ENCODE assay signal across 8 cellular contexts in the genomic region with DNA sequence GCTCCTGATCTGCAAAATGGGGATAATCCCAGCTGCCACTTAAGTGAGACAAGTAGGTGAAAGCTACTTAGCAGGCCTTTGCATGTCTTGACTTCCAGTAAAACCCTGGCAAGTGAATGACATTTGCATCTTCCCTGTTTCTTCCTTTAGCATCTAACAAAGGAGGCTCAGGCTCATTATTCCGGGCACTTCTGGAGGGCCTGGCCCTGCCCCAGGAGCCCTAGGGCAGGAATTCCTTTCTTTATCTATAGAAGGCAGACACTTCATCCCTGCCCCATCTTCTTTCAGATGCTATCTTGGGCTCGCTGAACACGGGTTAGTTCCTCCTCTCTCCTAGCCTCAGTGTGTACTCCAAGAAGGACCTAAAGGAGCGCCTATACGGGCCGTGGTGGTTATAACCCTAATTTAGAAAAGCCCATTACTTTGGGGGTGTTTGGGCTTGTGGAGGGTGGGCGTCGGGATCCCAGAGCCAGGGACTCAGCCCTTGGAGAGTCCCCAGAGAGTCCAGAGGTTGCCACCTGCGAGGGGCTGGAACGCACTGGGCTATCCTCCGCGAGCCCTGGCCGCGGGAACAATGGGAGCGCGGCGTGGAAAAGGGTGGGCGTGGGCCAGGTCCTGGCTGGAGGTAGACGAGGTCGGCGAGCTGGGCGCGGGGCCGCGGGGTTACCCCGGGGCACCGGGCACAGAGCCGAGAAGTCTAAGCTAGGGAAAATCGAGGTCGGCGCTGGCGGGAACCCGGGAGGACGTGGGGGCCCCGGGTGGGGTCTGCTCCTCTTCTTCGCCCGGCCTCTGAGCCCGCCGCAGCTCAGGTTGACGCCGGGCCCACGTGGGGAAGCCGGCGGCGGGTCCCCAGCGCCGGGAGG.
DNase-seq lines count a peak whose midpoint lies in the region; ATAC-seq, FAIRE-seq and TF ChIP-seq lines count a peak whose summit lies in the region.

No MANE protein-coding gene starts in this region.

- intact Hi-C loops in left ventricle myocardium superior (cut with micrococcal nuclease) (no loop called here), gastrocnemius medialis (cut with DNase I; ENCODE audit: low total_unique reads) (loop anchor here (1.0 kb wide), 1 partner anchor 40 kb away; no protein-coding TSS in a partner anchor)

- H3K27ac Mint-ChIP-seq in HFFc6 = no peak overlapping the region

- TF ChIP-seq CTCF in HFFc6 (IDR thresholded peaks at IDR 0.05) (no peak), WERI-Rb-1 (IDR thresholded peaks at IDR 0.05; ENCODE audit: low read depth, low read length) (no peak), gastrocnemius medialis (IDR thresholded peaks at IDR 0.05 in 4 of 5, conservative IDR thresholded peaks at IDR 0.05 in 1 of 5) (no peak)

- no peak overlapping the region for H3K27ac ChIP-seq in WERI-Rb-1
- H3K27ac ChIP-seq in gastrocnemius medialis = no peak overlapping the region

- peaks cover 32% of the 10 kb centered on the region for H3K4me1 Mint-ChIP-seq in HFFc6 (ENCODE audit: low read depth)

- H3K36me3 ChIP-seq in WERI-Rb-1 (no peaks in the 10 kb centered on the region), gastrocnemius medialis (no peaks in the 10 kb centered on the region)

- TF ChIP-seq POLR2A in gastrocnemius medialis (IDR thresholded peaks at IDR 0.05) = no peak

- H3K9me3 ChIP-seq in WERI-Rb-1 (ENCODE audit: severe bottlenecking) = no peaks in the 10 kb centered on the region
- H3K9me3 ChIP-seq in gastrocnemius medialis = no peaks in the 10 kb centered on the region

- peaks cover 26% of the 10 kb centered on the region for H3K27me3 ChIP-seq in WERI-Rb-1 (ENCODE audit: insufficient read depth, low read depth, severe bottlenecking)
- peaks cover 35 to 39% (median 37%) of the 10 kb centered on the region in 3 donors for H3K27me3 ChIP-seq in gastrocnemius medialis

- in situ Hi-C loops in gastrocnemius medialis (cut with MboI; ENCODE audit: low sequenced_read_pairs in 4 of 4) = no loop called here

- H3K4me3 Mint-ChIP-seq in HFFc6 = peak overlapping the region; percentile 52

- ATAC-seq in left ventricle myocardium superior (no peak), gastrocnemius medialis (no peak), GM19452 (IDR thresholded peaks at IDR 0.05; ENCODE audit: unreplicated experiment) (no peak), HG02885 (IDR thresholded peaks at IDR 0.05; ENCODE audit: poor library complexity, unreplicated experiment) (no peak)

- peaks cover 5 to 12% of the 10 kb centered on the region in 2 donors for H3K4me1 ChIP-seq in gastrocnemius medialis

- peaks cover 35% of the 10 kb centered on the region for H3K27me3 Mint-ChIP-seq in HFFc6 (ENCODE audit: insufficient read depth)

- H3K9me3 Mint-ChIP-seq in HFFc6 = no peaks in the 10 kb centered on the region

- no peak for DNase-seq in HFFc6
- peak; percentile 25 for DNase-seq in WERI-Rb-1
- peak; percentile 36 for DNase-seq in left ventricle myocardium superior
- DNase-seq in gastrocnemius medialis = no peak
- DNase-seq in activated effector memory CD4-positive, alpha-beta T cell treated with anti-CD3 and anti-CD28 coated beads, Interleukin-2, amount 50 U/mL, for 16 hours = no peak
- no peak for DNase-seq in urothelium cell line (ENCODE audit: low spot score)

- FAIRE-seq in urothelium cell line (lab: Jason Lieb, UNC) = no peak

- peak overlapping the region; percentile 61 for H3K4me3 ChIP-seq in WERI-Rb-1 (ENCODE audit: low read depth, low read length)
- H3K4me3 ChIP-seq in gastrocnemius medialis = peak overlapping the region; percentile 55 to 65 (median 57)

- H3K36me3 Mint-ChIP-seq in HFFc6 (ENCODE audit: low read depth) = no peaks in the 10 kb centered on the region

Comparison
In these comparisons a context has a peak if more than half of its experiments do, and no peak if none do; other contexts are left out.
1. DNase-seq: peak in WERI-Rb-1 (single experiment) and left ventricle myocardium superior (single experiment); none in HFFc6 (single experiment), gastrocnemius medialis (0 of 2), activated effector memory CD4-positive, alpha-beta T cell treated with anti-CD3 and anti-CD28 coated beads, Interleukin-2, amount 50 U/mL, for 16 hours (single experiment) and urothelium cell line (single experiment).